34 cellular contexts compared by ENCODE assay signal in the genomic region with DNA sequence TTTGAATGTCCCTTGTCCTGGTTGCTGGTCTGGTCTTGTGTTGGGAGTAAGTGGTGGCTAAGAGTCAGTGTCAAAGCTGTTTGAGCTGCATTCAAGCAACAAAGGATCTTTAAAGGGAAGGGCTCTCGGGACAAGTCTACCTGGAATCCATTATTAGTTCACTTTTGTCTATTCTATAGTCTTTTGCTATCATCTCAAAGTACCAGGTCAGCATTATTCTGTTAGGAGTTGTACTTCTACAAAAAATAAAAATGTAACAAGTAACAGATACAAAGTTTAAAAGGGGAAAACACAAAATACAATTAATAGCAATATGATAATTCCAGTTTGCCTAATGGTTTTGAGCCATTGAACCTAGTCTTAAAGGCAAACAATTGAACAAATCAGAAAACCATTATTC.
"Had no signal": no experiment of that assay in that cellular context is flagged by ENCODE, and none has a peak within 500 bp of the region (broad histone marks: within the 10 kb centered on the region; RNA-seq: fewer than 3 reads in every experiment).

No MANE protein-coding gene starts in this region.

- H3K4me1 ChIP-seq: adrenal gland, body of pancreas, breast epithelium had no signal

- H3K4me3 ChIP-seq: adrenal gland, body of pancreas, breast epithelium had no signal

- H3K27ac ChIP-seq: adrenal gland, body of pancreas, brain microvascular endothelial cell, breast epithelium, VCaP had no signal

- H3K27me3 ChIP-seq: body of pancreas, brain microvascular endothelial cell, breast epithelium had no signal

- DNase-seq: activated B cell treated with CpG ODN at 0.5 μM for 24 hours; activated CD4-positive, alpha-beta memory T cell treated with anti-CD3 and anti-CD28 coated beads for 36 hours; activated CD4-positive, alpha-beta T cell treated with anti-CD3 and anti-CD28 coated beads for 4 hours; activated CD4-positive, alpha-beta T cell treated with anti-CD3 and anti-CD28 coated beads, Interleukin-2, amount 10 ng/mL, durations not matched to agents 24 days and 14 days; activated CD4-positive, alpha-beta T cell treated with anti-CD3 and anti-CD28 coated beads, Interleukin-2, amount 50 U/mL, for 1 hour; activated CD4-positive, alpha-beta T cell treated with anti-CD3 and anti-CD28 coated beads, Interleukin-2, amount 50 U/mL, for 4 hours; activated CD4-positive, CD25-positive, alpha-beta regulatory T cell treated with anti-CD3 and anti-CD28 coated beads, Interleukin-2, amount 50 U/mL, for 72 hours; activated CD8-positive, alpha-beta memory T cell treated with anti-CD3 and anti-CD28 coated beads, Interleukin-2, amount 50 U/mL, for 4 hours; activated CD8-positive, alpha-beta T cell treated with anti-CD3 and anti-CD28 coated beads for 36 hours; activated effector memory CD4-positive, alpha-beta T cell treated with anti-CD3 and anti-CD28 coated beads, Interleukin-2, amount 50 U/mL, for 16 hours; activated gamma-delta T cell treated with Interleukin-2 at 50 U/mL for 16 hours; activated naive CD4-positive, alpha-beta T cell; activated naive CD4-positive, alpha-beta T cell treated with anti-CD3 and anti-CD28 coated beads for 36 hours; activated naive CD4-positive, alpha-beta T cell treated with anti-CD3 and anti-CD28 coated beads, Interleukin-2, amount 50 U/mL, for 16 hours; activated naive CD8-positive, alpha-beta T cell treated with anti-CD3 and anti-CD28 coated beads for 36 hours; activated T-cell treated with anti-CD3 and anti-CD28 coated beads for 4 hours; activated T-cell treated with anti-CD3 and anti-CD28 coated beads, Interleukin-2, amount 50 U/mL, for 1 hour; activated T-cell treated with anti-CD3 and anti-CD28 coated beads, Interleukin-2, amount 50 U/mL, for 4 hours; activated T-cell treated with anti-CD3 and anti-CD28 coated beads, Interleukin-2, amount 50 U/mL, for 72 hours; adrenal gland; amniotic stem cell; aorta; body of pancreas; brain microvascular endothelial cell; central memory CD4-positive, alpha-beta T cell; T-helper 1 cell; T-helper 2 cell; T-helper 9 cell had no signal

- FAIRE-seq: astrocyte, TTC549 had no signal

- H3K9me3 ChIP-seq: adrenal gland, body of pancreas, breast epithelium had no signal

- ATAC-seq: activated CD8-positive, alpha-beta T cell treated with anti-CD3 and anti-CD28 coated beads for 36 hours; activated naive CD4-positive, alpha-beta T cell treated with anti-CD3 and anti-CD28 coated beads, Interleukin-2, amount 50 U/mL, for 72 hours; activated T-cell treated with anti-CD3 and anti-CD28 coated beads, Interleukin-2, amount 50 U/mL, for 4 hours; activated T-cell treated with anti-CD3 and anti-CD28 coated beads, Interleukin-2, amount 50 U/mL, for 72 hours; activated T-helper 17 cell treated with anti-CD3 and anti-CD28 coated beads, Interleukin-2, amount 50 U/mL, for 72 hours; body of pancreas had no signal

- H3K36me3 ChIP-seq: adrenal gland, brain microvascular endothelial cell had no signal
